1 cellular context compared by ENCODE assay signal in genomic region chr3:58646503-58646902, GRCh38.
TF ChIP-seq lines count a peak whose summit lies in the region.

No MANE protein-coding gene starts in this region.

TF ChIP-seq in IMR-90, 13 proteins besides CTCF, POLR2A, EP300 and RAD21 (continued from another document):
- TF ChIP-seq, protein P1, sequence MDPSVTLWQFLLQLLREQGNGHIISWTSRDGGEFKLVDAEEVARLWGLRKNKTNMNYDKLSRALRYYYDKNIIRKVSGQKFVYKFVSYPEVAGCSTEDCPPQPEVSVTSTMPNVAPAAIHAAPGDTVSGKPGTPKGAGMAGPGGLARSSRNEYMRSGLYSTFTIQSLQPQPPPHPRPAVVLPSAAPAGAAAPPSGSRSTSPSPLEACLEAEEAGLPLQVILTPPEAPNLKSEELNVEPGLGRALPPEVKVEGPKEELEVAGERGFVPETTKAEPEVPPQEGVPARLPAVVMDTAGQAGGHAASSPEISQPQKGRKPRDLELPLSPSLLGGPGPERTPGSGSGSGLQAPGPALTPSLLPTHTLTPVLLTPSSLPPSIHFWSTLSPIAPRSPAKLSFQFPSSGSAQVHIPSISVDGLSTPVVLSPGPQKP (IDR thresholded peaks at IDR 0.05; ENCODE audit: borderline replicate concordance, low read depth, low read length), result no peak
TF ChIP-seq in IMR-90: peak in this region for 0.
